ENCODE assay signal across 16 cellular contexts in the genomic region with DNA sequence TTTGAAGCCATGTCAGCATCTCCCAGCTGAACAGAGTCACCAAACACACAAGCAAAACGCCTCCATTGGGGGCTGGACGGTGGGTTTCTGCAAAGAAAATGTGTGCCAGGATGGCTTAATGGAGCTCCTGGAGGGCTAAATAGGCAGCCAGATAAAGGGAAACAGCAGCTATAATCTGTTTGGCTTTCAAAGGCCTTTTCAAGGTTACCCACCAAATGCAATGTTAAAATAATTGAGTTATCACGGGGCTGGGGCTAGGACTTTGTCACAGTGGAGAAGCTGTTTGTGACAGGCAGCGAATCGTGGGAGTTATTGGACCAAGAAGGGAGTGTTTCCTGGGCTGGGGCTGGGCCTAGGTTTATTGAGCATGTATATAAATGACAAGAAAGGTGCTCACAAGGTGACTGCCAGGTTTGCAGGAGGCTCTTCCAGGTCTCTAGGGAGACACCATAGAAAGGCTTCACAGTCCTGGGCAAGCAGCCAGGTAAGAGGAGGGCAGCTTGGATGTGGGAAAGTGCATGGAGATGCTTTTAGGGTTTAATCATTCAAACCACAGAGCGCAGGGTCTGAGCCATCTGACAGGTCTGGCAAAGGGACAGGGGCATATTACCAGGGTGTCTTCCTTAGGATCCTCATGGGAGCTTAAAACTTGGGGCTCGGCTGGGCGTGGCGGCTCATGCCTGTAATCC. TPM values are rescaled to one million over a fixed set of nuclear protein-coding genes. Genes with fewer than 3 reads are reported as not detected.
DNase-seq lines count a peak whose midpoint lies in the region; ATAC-seq and TF ChIP-seq lines count a peak whose summit lies in the region.
"Had no signal": no experiment of that assay in that cellular context is flagged by ENCODE, and none has a peak within 500 bp of the region (broad histone marks: within the 10 kb centered on the region; RNA-seq: fewer than 3 reads in every experiment).

No MANE protein-coding gene starts in this region.

- H3K79me2 ChIP-seq in HCT116 (ENCODE audit: insufficient read depth, low read length) = no peaks in the 10 kb centered on the region
- H3K79me2 ChIP-seq in OCI-LY7 (ENCODE audit: insufficient read depth, low read depth, low read length) = no peaks in the 10 kb centered on the region

- no peaks in the 10 kb centered on the region for H3K36me3 ChIP-seq in HCT116 (ENCODE audit: control insufficient read depth in 1 of 2, insufficient read depth in 2 of 2, low read length in 2 of 2)
- H3K36me3 ChIP-seq in OCI-LY7 (ENCODE audit: insufficient read depth, low read length) = no peaks in the 10 kb centered on the region
- H3K36me3 ChIP-seq: esophagus muscularis mucosa, spleen had no signal

- no peaks in the 10 kb centered on the region for H3K9me3 Mint-ChIP-seq in T-helper 2 cell treated with Interferon-gamma antibody and Interleukin-4, amounts not matched to agents 5 μg/mL and 100 μg/mL, for 36 hours
- H3K9me3 Mint-ChIP-seq: central memory CD8-positive, alpha-beta T cell had no signal

- ATAC-seq in HCT116 (peak; percentile 68), GM21786 (IDR thresholded peaks at IDR 0.05; ENCODE audit: unreplicated experiment) (no peak)

- H3K4me3 ChIP-seq in AG09309 (ENCODE audit: control insufficient read depth, low read depth, low read length) (no peak overlapping the region), HCT116 (replicated peaks in 1 of 2; ENCODE audit: low read depth in 1 of 2, low read length in 2 of 2) (no peak overlapping the region), fibroblast of mammary gland (ENCODE audit: control insufficient read depth, low read depth, low read length) (no peak overlapping the region), OCI-LY7 (ENCODE audit: low read depth, low read length, poor library complexity, severe bottlenecking) (no peak overlapping the region)
- H3K4me3 ChIP-seq: esophagus muscularis mucosa, spleen had no signal

- RAD21 ChIA-PET in HCT116 (lab: Charles Lee; ENCODE audit: low non-redundant PET in 1 of 2, low total read pairs in 2 of 2, uncharacterized antibody in 2 of 2, unreplicated experiment in 2 of 2) = no interaction called here

- BruUV-seq in HCT116 (replicated peaks; lab: Mats Ljungman, UMichigan) (no TSS peak), OCI-LY7 (replicated peaks; lab: Mats Ljungman, UMichigan) (no TSS peak)

- POLR2A ChIA-PET in HCT116 (lab: Charles Lee) = no interaction called here
- POLR2A ChIA-PET in OCI-LY7 (lab: Charles Lee) = no interaction called here

- H3K9me3 ChIP-seq in HCT116 (ENCODE audit: control insufficient read depth in 1 of 2, insufficient read depth in 1 of 2, low read depth in 1 of 2, low read length in 2 of 2) (peaks cover 0 to 5% of the 10 kb centered on the region in 2 experiments; a peak in 1 of 4 replicates), OCI-LY7 (ENCODE audit: low read length) (peaks cover 10% of the 10 kb centered on the region; the same call in 1 of the 2 replicates)

- no peak overlapping the region for H3K9ac ChIP-seq in HCT116 (ENCODE audit: low read length)

- H3K4me1 Mint-ChIP-seq in T-helper 2 cell treated with Interferon-gamma antibody and Interleukin-4, amounts not matched to agents 5 μg/mL and 100 μg/mL, for 36 hours (ENCODE audit: low read depth) = no peaks in the 10 kb centered on the region
- H3K4me1 Mint-ChIP-seq: central memory CD8-positive, alpha-beta T cell had no signal

- peak overlapping the region; percentile 17; the same call in 1 of the 2 replicates for H3K4me2 ChIP-seq in HCT116 (ENCODE audit: low read length)
- no peak overlapping the region for H3K4me2 ChIP-seq in OCI-LY7 (ENCODE audit: low read length)

- H3K9me2 ChIP-seq in HCT116 (ENCODE audit: insufficient read depth) (no peaks in the 10 kb centered on the region), OCI-LY7 (ENCODE audit: insufficient read depth, low read length) (no peaks in the 10 kb centered on the region)

- DNase-seq in AG09309 (ENCODE audit: low read depth) = peak; percentile 18
- peak; percentile 19 for DNase-seq in HCT116 (ENCODE audit: low read depth, low spot score)
- DNase-seq in NCI-H446 (lab: John Stamatoyannopoulos, UW) = peak; percentile 43 to 80
- peak; percentile 33 for DNase-seq in fibroblast of mammary gland (ENCODE audit: low read depth)
- no peak for DNase-seq in T-helper 2 cell treated with Interferon-gamma antibody and Interleukin-4, amounts not matched to agents 5 μg/mL and 100 μg/mL, for 36 hours (ENCODE audit: low spot score)
- DNase-seq in cortex of kidney (lab: John Stamatoyannopoulos, UW) = no peak
- no peak for DNase-seq in OCI-LY7 (ENCODE audit: low spot score)
- DNase-seq: activated effector memory CD4-positive, alpha-beta T cell treated with Interleukin-2 at 50 U/mL for 16 hours; GOT3; NCI-H524 treated with DMSO at 0.1 percent for 48 hours; spleen had no signal

- no peaks in the 10 kb centered on the region for H3K36me3 Mint-ChIP-seq in T-helper 2 cell treated with Interferon-gamma antibody and Interleukin-4, amounts not matched to agents 5 μg/mL and 100 μg/mL, for 36 hours (ENCODE audit: low read depth)
- H3K36me3 Mint-ChIP-seq: IgD-negative memory B cell had no signal

- no peak overlapping the region for H3K27ac Mint-ChIP-seq in T-helper 2 cell treated with Interferon-gamma antibody and Interleukin-4, amounts not matched to agents 5 μg/mL and 100 μg/mL, for 36 hours
- H3K27ac Mint-ChIP-seq: IgD-negative memory B cell had no signal

- no peaks in the 10 kb centered on the region for H3K27me3 ChIP-seq in HCT116 (ENCODE audit: insufficient read depth, low read length)
- H3K27me3 ChIP-seq: esophagus muscularis mucosa had no signal

- TF ChIP-seq RAD21 in HCT116 (IDR thresholded peaks at IDR 0.05; ENCODE audit: low read depth) = no peak

- H3K4me3 Mint-ChIP-seq in T-helper 2 cell treated with Interferon-gamma antibody and Interleukin-4, amounts not matched to agents 5 μg/mL and 100 μg/mL, for 36 hours = no peak overlapping the region
- H3K4me3 Mint-ChIP-seq: central memory CD8-positive, alpha-beta T cell had no signal

- H3K27ac ChIP-seq in HCT116 (ENCODE audit: low read depth, low read length) (no peak overlapping the region), OCI-LY7 (ENCODE audit: low read depth, low read length, poor library complexity, severe bottlenecking) (no peak overlapping the region)
- H3K27ac ChIP-seq: C4-2B, esophagus muscularis mucosa, spleen had no signal

- H3K4me1 ChIP-seq in HCT116 (ENCODE audit: control insufficient read depth in 1 of 2, insufficient read depth in 2 of 2, low read length in 2 of 2) (peaks cover 13 to 15% of the 10 kb centered on the region in 2 experiments), OCI-LY7 (ENCODE audit: insufficient read depth, low read length, poor library complexity, severe bottlenecking) (no peaks in the 10 kb centered on the region)
- H3K4me1 ChIP-seq: esophagus muscularis mucosa had no signal

- no peaks in the 10 kb centered on the region for H4K20me1 ChIP-seq in HCT116 (ENCODE audit: insufficient read depth)
- H4K20me1 ChIP-seq in OCI-LY7 (ENCODE audit: insufficient read depth, low read length) = no peaks in the 10 kb centered on the region

- no peaks in the 10 kb centered on the region for H3K27me3 Mint-ChIP-seq in T-helper 2 cell treated with Interferon-gamma antibody and Interleukin-4, amounts not matched to agents 5 μg/mL and 100 μg/mL, for 36 hours (ENCODE audit: low read depth)

- intact Hi-C loops in HCT116 (cut with micrococcal nuclease) (no loop called here), OCI-LY7 (cut with micrococcal nuclease; ENCODE audit: unreplicated experiment) (no loop called here)

- TF ChIP-seq CTCF in AG09309 (IDR thresholded peaks at IDR 0.05; ENCODE audit: control insufficient read depth, insufficient read depth, low read depth, low read length, missing control alignments) = no peak
- no peak for TF ChIP-seq CTCF in HCT116 (IDR thresholded peaks at IDR 0.05 in 2 of 3, conservative IDR thresholded peaks at IDR 0.05 in 1 of 3; ENCODE audit: borderline replicate concordance in 1 of 3, insufficient read depth in 1 of 3, low read depth in 2 of 3, low read length in 2 of 3)
- no peak for TF ChIP-seq CTCF in fibroblast of mammary gland (conservative IDR thresholded peaks at IDR 0.05; ENCODE audit: control insufficient read depth, insufficient read depth, low read depth, low read length)
- no peak for TF ChIP-seq CTCF in OCI-LY7 (conservative IDR thresholded peaks at IDR 0.05; ENCODE audit: low read length)

- H2AFZ ChIP-seq in HCT116 (ENCODE audit: low read depth, low read length, poor library complexity, severe bottlenecking) (no peak overlapping the region), OCI-LY7 (ENCODE audit: low read length) (no peak overlapping the region)

- TF ChIP-seq POLR2A in HCT116 (IDR thresholded peaks at IDR 0.05; ENCODE audit: borderline replicate concordance, extremely low read depth, insufficient read depth, insufficient read length) = no peak

- CTCF ChIA-PET in HCT116 (lab: Charles Lee) (interaction anchor here (1.3 to 1.4 kb wide), 3 partner anchors 8 to 145 kb away, joined by 3 read pairs; no protein-coding TSS in a partner anchor), OCI-LY7 (lab: Charles Lee; ENCODE audit: unreplicated experiment) (no interaction called here)

TF ChIP-seq in HCT116, 20 proteins besides CTCF, POLR2A, EP300 and RAD21 (continues in another document):
- TF ChIP-seq FOSL1 (IDR thresholded peaks at IDR 0.05; ENCODE audit: low read depth) = no peak
- TF ChIP-seq JUND (IDR thresholded peaks at IDR 0.05) = no peak; the same call in 1 of the 2 replicates
- no peak for TF ChIP-seq SIN3A (IDR thresholded peaks at IDR 0.05; ENCODE audit: low read depth)
- TF ChIP-seq, protein P1, sequence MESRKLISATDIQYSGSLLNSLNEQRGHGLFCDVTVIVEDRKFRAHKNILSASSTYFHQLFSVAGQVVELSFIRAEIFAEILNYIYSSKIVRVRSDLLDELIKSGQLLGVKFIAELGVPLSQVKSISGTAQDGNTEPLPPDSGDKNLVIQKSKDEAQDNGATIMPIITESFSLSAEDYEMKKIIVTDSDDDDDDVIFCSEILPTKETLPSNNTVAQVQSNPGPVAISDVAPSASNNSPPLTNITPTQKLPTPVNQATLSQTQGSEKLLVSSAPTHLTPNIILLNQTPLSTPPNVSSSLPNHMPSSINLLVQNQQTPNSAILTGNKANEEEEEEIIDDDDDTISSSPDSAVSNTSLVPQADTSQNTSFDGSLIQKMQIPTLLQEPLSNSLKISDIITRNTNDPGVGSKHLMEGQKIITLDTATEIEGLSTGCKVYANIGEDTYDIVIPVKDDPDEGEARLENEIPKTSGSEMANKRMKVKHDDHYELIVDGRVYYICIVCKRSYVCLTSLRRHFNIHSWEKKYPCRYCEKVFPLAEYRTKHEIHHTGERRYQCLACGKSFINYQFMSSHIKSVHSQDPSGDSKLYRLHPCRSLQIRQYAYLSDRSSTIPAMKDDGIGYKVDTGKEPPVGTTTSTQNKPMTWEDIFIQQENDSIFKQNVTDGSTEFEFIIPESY (IDR thresholded peaks at IDR 0.05; ENCODE audit: extremely low read depth, insufficient replicate concordance, low read length) = no peak
- TF ChIP-seq CBX3 (IDR thresholded peaks at IDR 0.05; ENCODE audit: low read depth) = no peak

RNA-seq across cellular contexts. Expression of a gene that starts 28.3 kb away (rescaled TPM):
- total RNA-seq in HCT116 (2021; ENCODE audit: unreplicated experiment) = 0.52 TPM
- 0.16 and 0.18 TPM in 2 replicates for polyA plus RNA-seq in HCT116 (2012)
- 0.05 and 0.06 TPM in 2 replicates for total RNA-seq in OCI-LY7 (2014; rRNA removed; shearing (Covaris generic))
- 0.17 TPM in 1 of 2 replicates, not detected in the other for total RNA-seq in OCI-LY7 (2022)
- polyA plus RNA-seq: IgD-negative memory B cell had no signal

Comparison
In these comparisons a context has a peak if more than half of its experiments do, and no peak if none do; other contexts are left out.
1. DNase-seq: peak in AG09309 (single experiment), HCT116 (single experiment), NCI-H446 (2 of 2) and fibroblast of mammary gland (single experiment); none in T-helper 2 cell treated with Interferon-gamma antibody and Interleukin-4, amounts not matched to agents 5 μg/mL and 100 μg/mL, for 36 hours (single experiment), cortex of kidney (single experiment) and OCI-LY7 (single experiment).